ENCODE assay signal across 8 cellular contexts in genomic region chr10:44960098-44960480, GRCh38. TPM values are rescaled to one million over a fixed set of nuclear protein-coding genes. Genes with fewer than 3 reads are reported as not detected.
DNase-seq lines count a peak whose midpoint lies in the region; ATAC-seq and TF ChIP-seq lines count a peak whose summit lies in the region.

No MANE protein-coding gene starts in this region.

- TF ChIP-seq POLR2A in GM18505 (IDR thresholded peaks at IDR 0.05; ENCODE audit: borderline replicate concordance, extremely low read depth, insufficient read depth, insufficient read length): no peak

- H3K9ac ChIP-seq in subcutaneous abdominal adipose tissue (ENCODE audit: low read length in 5 of 5): peak overlapping the region; percentile 52 to 84 (median 74)

- H3K4me1 Mint-ChIP-seq in activated naive CD8-positive, alpha-beta T cell treated with anti-CD3 and anti-CD28 coated beads for 36 hours: peaks cover 15% of the 10 kb centered on the region

- H3K9me3 Mint-ChIP-seq in activated naive CD8-positive, alpha-beta T cell treated with anti-CD3 and anti-CD28 coated beads for 36 hours: peaks cover 3% of the 10 kb centered on the region

- H3K27me3 Mint-ChIP-seq in activated naive CD8-positive, alpha-beta T cell treated with anti-CD3 and anti-CD28 coated beads for 36 hours: no peaks in the 10 kb centered on the region

- no peak for ATAC-seq in GM18505 (IDR thresholded peaks at IDR 0.05; ENCODE audit: unreplicated experiment)

- DNase-seq in NCI-H748 (lab: John Stamatoyannopoulos, UW; ENCODE audit: unreplicated experiment): peak; percentile 30
- no peak for DNase-seq in NCI-H748 treated with DMSO at 0.1 percent for 48 hours (lab: John Stamatoyannopoulos, UW)
- no peak for DNase-seq in activated naive CD8-positive, alpha-beta T cell treated with anti-CD3 and anti-CD28 coated beads for 36 hours
- no peak for DNase-seq in kidney epithelial cell (ENCODE audit: low read depth)
- no peak for DNase-seq in stimulated activated naive CD4-positive, alpha-beta T cell treated with Interleukin-2 at 50 U/mL for 16 hours (lab: John Stamatoyannopoulos, UW)
- DNase-seq in 8988T: no peak

- H3K4me3 Mint-ChIP-seq in activated naive CD8-positive, alpha-beta T cell treated with anti-CD3 and anti-CD28 coated beads for 36 hours: peak overlapping the region; percentile 81

- H3K27ac ChIP-seq in subcutaneous abdominal adipose tissue (ENCODE audit: low read depth, low read length): peak overlapping the region; percentile 77

- H3K4me3 ChIP-seq in kidney epithelial cell (ENCODE audit: low read depth, low read length) (peak overlapping the region; percentile 52), subcutaneous abdominal adipose tissue (ENCODE audit: low read depth in 1 of 5, low read length in 5 of 5) (peak overlapping the region; percentile 77 to 90 (median 86))

- peaks cover 20 to 92% (median 91%) of the 10 kb centered on the region in 5 donors for H3K4me1 ChIP-seq in subcutaneous abdominal adipose tissue (ENCODE audit: control insufficient read depth in 5 of 5, insufficient read depth in 5 of 5, low read length in 5 of 5)

- peaks cover 12% of the 10 kb centered on the region for H3K36me3 Mint-ChIP-seq in activated naive CD8-positive, alpha-beta T cell treated with anti-CD3 and anti-CD28 coated beads for 36 hours

- no peak for TF ChIP-seq CTCF in kidney epithelial cell (IDR thresholded peaks at IDR 0.05; ENCODE audit: insufficient read depth, low read length, poor library complexity, severe bottlenecking)

- no peaks in the 10 kb centered on the region for H3K27me3 ChIP-seq in kidney epithelial cell (ENCODE audit: control insufficient read depth, insufficient read depth, low read length)
- no peaks in the 10 kb centered on the region for H3K27me3 ChIP-seq in subcutaneous abdominal adipose tissue (ENCODE audit: control insufficient read depth in 5 of 5, insufficient read depth in 4 of 5, low read length in 5 of 5)

- H3K9me3 ChIP-seq in subcutaneous abdominal adipose tissue (ENCODE audit: control insufficient read depth in 5 of 5, low read length in 5 of 5): peaks cover 0 to 4% (median 3%) of the 10 kb centered on the region in 5 donors

- H3K36me3 ChIP-seq in kidney epithelial cell (ENCODE audit: control insufficient read depth, insufficient read depth, low read length) (no peaks in the 10 kb centered on the region), subcutaneous abdominal adipose tissue (ENCODE audit: control insufficient read depth in 5 of 5, insufficient read depth in 5 of 5, low read length in 5 of 5) (peaks cover 0 to 13% (median 0%) of the 10 kb centered on the region in 5 donors)

- no peak overlapping the region for H3K27ac Mint-ChIP-seq in activated naive CD8-positive, alpha-beta T cell treated with anti-CD3 and anti-CD28 coated beads for 36 hours

RNA-seq across cellular contexts. Expression of gene RASSF4, which starts 0.5 kb away (rescaled TPM):
- 1 to 10 TPM; 5.6 to 6.2 TPM for total RNA-seq in activated naive CD8-positive, alpha-beta T cell treated with anti-CD3 and anti-CD28 coated beads for 36 hours
- total RNA-seq in kidney epithelial cell: 67.6 and 72.0 TPM in 2 replicates

RNA-seq across cellular contexts. Expression of gene DEPP1, which starts 18.5 kb away (rescaled TPM):
- total RNA-seq in activated naive CD8-positive, alpha-beta T cell treated with anti-CD3 and anti-CD28 coated beads for 36 hours: under 1 TPM; 0.12 to 0.49 TPM
- 19.8 and 21.9 TPM in 2 replicates for total RNA-seq in kidney epithelial cell

RNA-seq across cellular contexts. Expression of gene ZNF22, which starts 40.6 kb away (rescaled TPM):
- 10 to 100 TPM; 45.6 to 47.6 TPM for total RNA-seq in activated naive CD8-positive, alpha-beta T cell treated with anti-CD3 and anti-CD28 coated beads for 36 hours
- 21.6 and 30.0 TPM in 2 replicates for total RNA-seq in kidney epithelial cell

RNA-seq across cellular contexts. Expression of gene TMEM72, which starts 49.0 kb away (rescaled TPM):
- total RNA-seq in activated naive CD8-positive, alpha-beta T cell treated with anti-CD3 and anti-CD28 coated beads for 36 hours: not detected
- total RNA-seq in kidney epithelial cell: not detected in 2 replicates

Comparison
In these comparisons a context has a peak if more than half of its experiments do, and no peak if none do; other contexts are left out.
1. RNA of gene DEPP1, which starts 18.5 kb away (total RNA-seq): 19.8 to 21.9 TPM in kidney epithelial cell; 0.12 to 0.49 TPM in activated naive CD8-positive, alpha-beta T cell treated with anti-CD3 and anti-CD28 coated beads for 36 hours; every median in the first group is over 10 times any median in the second.